ENCODE assay signal across 8 cellular contexts in genomic region chr11:63023851-63024648, GRCh38. TPM values are rescaled to one million over a fixed set of nuclear protein-coding genes. Genes with fewer than 3 reads are reported as not detected.
DNase-seq lines count a peak whose midpoint lies in the region; ATAC-seq and TF ChIP-seq lines count a peak whose summit lies in the region.

No MANE protein-coding gene starts in this region.

- no peaks in the 10 kb centered on the region for H3K4me1 ChIP-seq in RWPE2 (ENCODE audit: insufficient read depth, poor library complexity, severe bottlenecking)
- peaks cover 4 to 14% of the 10 kb centered on the region in 2 donors for H3K4me1 ChIP-seq in neuronal stem cell (ENCODE audit: control insufficient read depth in 2 of 2, insufficient read depth in 1 of 2, low read depth in 1 of 2, low read length in 2 of 2)

- ATAC-seq in RWPE2 (ENCODE audit: low read depth), result peak; percentile 86
- ATAC-seq in GM18909 (IDR thresholded peaks at IDR 0.05; ENCODE audit: poor library complexity, unreplicated experiment), result no peak

- no peaks in the 10 kb centered on the region for H3K27me3 ChIP-seq in RWPE2 (ENCODE audit: insufficient read depth, poor library complexity, severe bottlenecking)
- peaks cover 0 to 6% (median 0%) of the 10 kb centered on the region in 3 experiments for H3K27me3 ChIP-seq in neuronal stem cell (ENCODE audit: control insufficient read depth in 3 of 3, insufficient read depth in 3 of 3, low read depth in 1 of 3, low read length in 3 of 3)

- H3K23ac ChIP-seq in neuronal stem cell (ENCODE audit: low read depth, low read length, poor library complexity), result no peak overlapping the region

- no peaks in the 10 kb centered on the region for H3K36me3 ChIP-seq in RWPE2 (ENCODE audit: low read depth)
- H3K36me3 ChIP-seq in neuronal stem cell (replicated peaks in 1 of 2; ENCODE audit: control insufficient read depth in 2 of 2, insufficient read depth in 2 of 2, low read length in 2 of 2), result no peaks in the 10 kb centered on the region

- no peak overlapping the region for H3K27ac ChIP-seq in RWPE2 (ENCODE audit: poor library complexity, severe bottlenecking)
- no peak overlapping the region for H3K27ac ChIP-seq in neuronal stem cell (replicated peaks; ENCODE audit: low read length)

- H3K79me1 ChIP-seq in neuronal stem cell (ENCODE audit: low read depth, low read length), result no peaks in the 10 kb centered on the region

- H4K91ac ChIP-seq in neuronal stem cell (ENCODE audit: low read depth, low read length, poor library complexity), result no peak overlapping the region

- no peak overlapping the region for H2BK12ac ChIP-seq in neuronal stem cell (ENCODE audit: low read length)

- DNase-seq in GM04503 (ENCODE audit: low read depth) (peak; percentile 11), KG1 (lab: John Stamatoyannopoulos, UW) (peak; percentile 22), RWPE2 (ENCODE audit: low spot score) (no peak), fibroblast of the conjunctiva (ENCODE audit: low read depth) (peak; percentile 50), neuronal stem cell (ENCODE audit: low spot score) (peak; percentile 79), stromal cell of bone marrow (ENCODE audit: low read depth) (peak; percentile 57)
- DNase-seq in activated T-helper 1 cell treated with anti-CD3 and anti-CD28 coated beads, Interleukin-2, amount 50 U/mL, for 16 hours (ENCODE audit: low read depth in 1 of 2, low spot score in 1 of 2), result peak; percentile 71 to 84

- peak overlapping the region; percentile 90 for H3K18ac ChIP-seq in neuronal stem cell (ENCODE audit: low read length)

- H3K9me3 ChIP-seq in RWPE2 (ENCODE audit: severe bottlenecking), result no peaks in the 10 kb centered on the region
- H3K9me3 ChIP-seq in neuronal stem cell (replicated peaks in 1 of 2; ENCODE audit: control insufficient read depth in 2 of 2, insufficient read depth in 1 of 2, low read depth in 1 of 2, low read length in 2 of 2), result peaks cover 0 to 2% of the 10 kb centered on the region in 2 donors

- peak overlapping the region; percentile 56 for H2BK15ac ChIP-seq in neuronal stem cell (ENCODE audit: low read length)

- no peak overlapping the region for H3K4ac ChIP-seq in neuronal stem cell (ENCODE audit: low read length)

- no peak overlapping the region for H3K4me2 ChIP-seq in neuronal stem cell (ENCODE audit: insufficient read depth, low read length, poor library complexity, severe bottlenecking)

- no peak overlapping the region for H2BK5ac ChIP-seq in neuronal stem cell (ENCODE audit: low read length)

- H4K8ac ChIP-seq in neuronal stem cell (ENCODE audit: low read depth, low read length), result no peak overlapping the region

- H3K14ac ChIP-seq in neuronal stem cell (ENCODE audit: low read length), result no peak overlapping the region

- TF ChIP-seq CTCF in RWPE2 (IDR thresholded peaks at IDR 0.05; ENCODE audit: poor library complexity, severe bottlenecking), result peak; percentile 96

- peak overlapping the region; percentile 82 for H2AFZ ChIP-seq in neuronal stem cell (ENCODE audit: low read length)

- no peak overlapping the region for H3K9ac ChIP-seq in neuronal stem cell (ENCODE audit: low read depth, low read length, poor library complexity)

- H3K4me3 ChIP-seq in RWPE2 (ENCODE audit: severe bottlenecking) (no peak overlapping the region), neuronal stem cell (ENCODE audit: low read length in 2 of 2) (no peak overlapping the region)

- H2AK5ac ChIP-seq in neuronal stem cell (ENCODE audit: low read depth, low read length), result peak overlapping the region; percentile 11

- no CpG with 5 or more reads among the region's 19 CpGs for WGBS in neuronal stem cell (ENCODE audit: extremely low coverage in 2 of 2, insufficient read length in 2 of 2, insufficient replicate concordance in 1 of 2), 2 donors

- peak overlapping the region; percentile 69 for H2BK120ac ChIP-seq in neuronal stem cell (ENCODE audit: low read depth, low read length)

RNA-seq across cellular contexts. Expression of gene SLC22A8, which starts 8.4 kb away (rescaled TPM):
- not detected for polyA plus RNA-seq in neuronal stem cell (2013, experiment 1 of 2)
- not detected for polyA plus RNA-seq in neuronal stem cell (2013, experiment 2 of 2)

RNA-seq across cellular contexts. Expression of gene SLC22A6, which starts 39.3 kb away (rescaled TPM):
- not detected for polyA plus RNA-seq in neuronal stem cell (2013, experiment 1 of 2)
- polyA plus RNA-seq in neuronal stem cell (2013, experiment 2 of 2), result not detected
